ENCODE assay signal across 27 cellular contexts in the genomic region with DNA sequence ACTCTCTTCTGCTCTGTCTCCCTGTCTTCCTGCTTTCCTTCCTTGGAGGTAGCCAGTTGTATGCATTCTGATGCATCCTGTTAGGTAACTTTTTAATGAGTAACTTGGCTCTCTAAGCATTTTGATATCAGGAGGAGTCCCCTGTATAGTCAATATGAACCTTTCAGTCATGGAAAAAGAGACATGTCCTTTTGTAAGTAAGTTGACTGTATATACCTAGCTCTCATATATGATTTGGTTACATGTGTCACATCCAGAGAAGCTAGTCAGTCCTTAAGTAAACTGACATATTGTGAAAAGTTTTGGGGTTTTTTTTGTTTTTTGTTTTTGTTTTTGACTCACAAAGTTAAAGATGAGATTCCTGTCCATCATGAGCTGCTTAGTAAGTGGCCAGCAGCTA.
"Had no signal": no experiment of that assay in that cellular context is flagged by ENCODE, and none has a peak within 500 bp of the region (broad histone marks: within the 10 kb centered on the region; RNA-seq: fewer than 3 reads in every experiment).

No MANE protein-coding gene starts in this region.

- H3K4me3 Mint-ChIP-seq: activated naive CD8-positive, alpha-beta T cell treated with anti-CD3 and anti-CD28 coated beads, Interleukin-2, amount 10 ng/mL, durations not matched to agents 7 days and 5 days; endodermal cell; natural killer cell; neural progenitor cell; T-helper 1 cell treated with Interleukin-12 subunit alpha and Interleukin-12 subunit beta and Interleukin-4 antibody, amounts not matched to agents 30 μg/mL and 1 μg/mL, for 36 hours had no signal

- H3K27ac Mint-ChIP-seq: activated naive CD8-positive, alpha-beta T cell treated with anti-CD3 and anti-CD28 coated beads, Interleukin-2, amount 10 ng/mL, durations not matched to agents 7 days and 5 days; endodermal cell; natural killer cell; neural progenitor cell; T-helper 1 cell treated with Interleukin-12 subunit alpha and Interleukin-12 subunit beta and Interleukin-4 antibody, amounts not matched to agents 30 μg/mL and 1 μg/mL, for 36 hours had no signal

- H3K27ac ChIP-seq: epithelial cell of prostate, left lung, lower lobe of right lung, neural progenitor cell, parathyroid adenoma, psoas muscle, sigmoid colon, thoracic aorta, WERI-Rb-1 had no signal

- H3K4me1 Mint-ChIP-seq: endodermal cell, neural progenitor cell had no signal

- ATAC-seq: left lung, lower lobe of right lung, natural killer cell, psoas muscle had no signal

- H3K4me3 ChIP-seq: left lung, lower lobe of right lung, neural progenitor cell, psoas muscle, sigmoid colon, thoracic aorta had no signal

- DNase-seq: activated CD8-positive, alpha-beta memory T cell treated with anti-CD3 and anti-CD28 coated beads for 24 hours; activated gamma-delta T cell treated with Interleukin-2 at 50 U/mL for 16 hours; activated naive CD8-positive, alpha-beta T cell treated with anti-CD3 and anti-CD28 coated beads, Interleukin-2, amount 10 ng/mL, durations not matched to agents 7 days and 5 days; amniotic stem cell; central memory CD4-positive, alpha-beta T cell; endodermal cell; kidney glomerular epithelial cell; left lung; lower lobe of right lung; mesendoderm; natural killer cell; occipital lobe; psoas muscle; sigmoid colon; SK-N-SH; small intestine; stimulated activated CD4-positive, alpha-beta T cell treated with anti-CD3 and anti-CD28 coated beads, Interleukin-1b, Interleukin-23, amount 100 ng/mL, for 48 hours; stimulated activated naive CD4-positive, alpha-beta T cell; SW 1271; T1000; trophoblast cell; WERI-Rb-1 had no signal

- H3K27me3 Mint-ChIP-seq: activated naive CD8-positive, alpha-beta T cell treated with anti-CD3 and anti-CD28 coated beads, Interleukin-2, amount 10 ng/mL, durations not matched to agents 7 days and 5 days had no signal

- H3K27me3 ChIP-seq: left lung, neural progenitor cell, sigmoid colon had no signal

- H3K9me3 Mint-ChIP-seq: activated naive CD8-positive, alpha-beta T cell treated with anti-CD3 and anti-CD28 coated beads, Interleukin-2, amount 10 ng/mL, durations not matched to agents 7 days and 5 days; endodermal cell; natural killer cell; neural progenitor cell; T-helper 1 cell treated with Interleukin-12 subunit alpha and Interleukin-12 subunit beta and Interleukin-4 antibody, amounts not matched to agents 30 μg/mL and 1 μg/mL, for 36 hours had no signal

- H3K4me1 ChIP-seq: left lung, lower lobe of right lung, neural progenitor cell, parathyroid adenoma, psoas muscle, sigmoid colon had no signal

- H3K9me3 ChIP-seq: left lung, lower lobe of right lung, psoas muscle, sigmoid colon, SK-N-SH, thoracic aorta had no signal
